In genomic region chr3:167710552-167710951, GRCh38 we compare ENCODE assay signal across 1 cellular context.
TF ChIP-seq lines count a peak whose summit lies in the region.

No MANE protein-coding gene starts in this region.

TF ChIP-seq in GM23338, 12 proteins besides CTCF, POLR2A, EP300 and RAD21 (continued from another document):
- no peak for TF ChIP-seq ETS1 (IDR thresholded peaks at IDR 0.05)
- no peak for TF ChIP-seq EZH2 (IDR thresholded peaks at IDR 0.05; ENCODE audit: low read depth, unreplicated experiment)
- TF ChIP-seq JUNB (IDR thresholded peaks at IDR 0.05; ENCODE audit: unreplicated experiment), result no peak
- no peak for TF ChIP-seq STAT1 (IDR thresholded peaks at IDR 0.05; ENCODE audit: unreplicated experiment)
- TF ChIP-seq REST (IDR thresholded peaks at IDR 0.05; ENCODE audit: unreplicated experiment), result no peak
- TF ChIP-seq ZNF114 (CRISPR knock-in tag; IDR thresholded peaks at IDR 0.05), result no peak
- TF ChIP-seq EZH2phosphoT487 (IDR thresholded peaks at IDR 0.05; ENCODE audit: unreplicated experiment), result no peak
- TF ChIP-seq POLR2AphosphoS5 (IDR thresholded peaks at IDR 0.05; ENCODE audit: low read depth), result no peak
- no peak for TF ChIP-seq ZNF331 (CRISPR knock-in tag; IDR thresholded peaks at IDR 0.05; ENCODE audit: low read depth)
